In genomic region chr5:3517331-3517730, GRCh38 we compare ENCODE assay signal across 1 cellular context.
TF ChIP-seq lines count a peak whose summit lies in the region.

No MANE protein-coding gene starts in this region.

TF ChIP-seq in H1, 55 proteins besides CTCF, POLR2A, EP300 and RAD21:
- TF ChIP-seq RNF2 (IDR thresholded peaks at IDR 0.05; ENCODE audit: borderline replicate concordance, low read depth, low read length, missing control alignments, poor library complexity, severe bottlenecking) (no peak), TEAD4 (IDR thresholded peaks at IDR 0.05; ENCODE audit: low read depth, low read length) (0 out of 2 replicates have a peak, but pooled peaks have one; percentile 38), CBX8 (IDR thresholded peaks at IDR 0.05; ENCODE audit: borderline replicate concordance, low read depth, low read length) (no peak), TCF12 (IDR thresholded peaks at IDR 0.05; ENCODE audit: low read depth, low read length) (no peak), KDM4A (IDR thresholded peaks at IDR 0.05; ENCODE audit: low read depth, low read length, severe bottlenecking) (no peak)
TF ChIP-seq in H1: peak in this region for 1.
